In the genomic region with DNA sequence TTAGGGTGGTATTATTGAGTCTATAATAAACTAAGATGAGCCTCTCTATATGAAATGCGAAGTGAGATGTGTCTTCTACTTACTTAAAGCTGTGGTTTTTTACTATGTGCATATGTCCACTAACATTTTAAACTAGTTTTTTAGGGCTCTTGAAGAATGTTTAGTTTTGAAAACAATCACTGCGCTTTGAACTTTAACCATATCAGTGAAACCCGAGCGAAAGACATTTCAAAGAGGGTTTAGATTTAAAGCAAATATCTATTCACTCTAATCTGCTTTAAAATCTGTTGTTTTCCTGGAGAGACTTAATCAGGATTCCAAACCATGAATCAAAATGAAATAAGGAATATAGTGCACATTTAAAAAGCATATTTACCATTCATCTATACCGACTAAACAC, we compare ENCODE assay signal across 11 cellular contexts.
"Had no signal": no experiment of that assay in that cellular context is flagged by ENCODE, and none has a peak within 500 bp of the region (broad histone marks: within the 10 kb centered on the region; RNA-seq: fewer than 3 reads in every experiment).

No MANE protein-coding gene starts in this region.

- H3K36me3 ChIP-seq: HAP-1 had no signal

- H3K9me3 Mint-ChIP-seq: GM23338, H9, HFFc6 had no signal

- H3K4me1 ChIP-seq: HAP-1 had no signal

- H2AFZ ChIP-seq: GM23248 had no signal

- H3K27ac Mint-ChIP-seq: GM23338, H9, HFFc6 had no signal

- H3K9ac ChIP-seq: GM23248 had no signal

- H3K4me3 ChIP-seq: GM23248, GM23338, HAP-1 had no signal

- H3K27ac ChIP-seq: GM23248 had no signal

- DNase-seq: GM23248, GOT3, H7, H9, HCEC 1CT, HFFc6 had no signal

- H3K9me3 ChIP-seq: HAP-1 had no signal

- H3K4me2 ChIP-seq: GM23338 had no signal

- ATAC-seq: GM23338, HCT116 had no signal

- FAIRE-seq: H1, H54 had no signal

- H3K4me3 Mint-ChIP-seq: GM23338, H9, HFFc6 had no signal
